ENCODE assay signal across 8 cellular contexts in genomic region chr7:131109757-131110293, GRCh38.
DNase-seq lines count a peak whose midpoint lies in the region; ATAC-seq, FAIRE-seq and TF ChIP-seq lines count a peak whose summit lies in the region.

No MANE protein-coding gene starts in this region.

- TF ChIP-seq POLR2A in K562 (conservative IDR thresholded peaks at IDR 0.05): peak; percentile 85
- peak; percentile 86 to 95 for TF ChIP-seq POLR2A in gastrocnemius medialis (IDR thresholded peaks at IDR 0.05)

- peak overlapping the region; percentile 84 to 99 (median 98) for H3K4me3 Mint-ChIP-seq in CD4-positive, alpha-beta memory T cell

- H3K36me3 Mint-ChIP-seq in CD4-positive, alpha-beta memory T cell: peaks cover 11 to 29% of the 10 kb centered on the region in 2 donors

- peak overlapping the region; percentile 52 to 98 for H3K4me3 ChIP-seq in CD4-positive, alpha-beta memory T cell (ENCODE audit: low read length in 2 of 2)
- H3K4me3 ChIP-seq in K562 (peak overlapping the region; percentile 41), iPS-11a (ENCODE audit: low read depth, low read length) (peak overlapping the region; percentile 65), gastrocnemius medialis (peak overlapping the region; percentile 78 to 97 (median 94))

- peak; percentile 49 for TF ChIP-seq EP300 in K562 (IDR thresholded peaks at IDR 0.05; ENCODE audit: low read length)

- H3K27ac Mint-ChIP-seq in CD4-positive, alpha-beta memory T cell: peak overlapping the region; percentile 95 to 100 (median 99)

- DNase-seq in CD4-positive, alpha-beta memory T cell: peak; percentile 69 to 85 (median 74)
- DNase-seq in NCI-H1105 (lab: John Stamatoyannopoulos, UW) (peak; percentile 66), T1000 (lab: John Stamatoyannopoulos, UW) (peak; percentile 43), K562 (ENCODE audit: extremely low read depth in 1 of 4, low spot score in 3 of 4) (peak; percentile 91 to 96 (median 92)), gastrocnemius medialis (peak; percentile 75 to 87)

- peak overlapping the region; percentile 76 to 93 for H3K9ac ChIP-seq in K562 (ENCODE audit: insufficient read depth in 1 of 2, low read depth in 2 of 2, low read length in 2 of 2)

- peak; percentile 20; a peak in 1 of 4 replicates for TF ChIP-seq RAD21 in K562 (CRISPR knock-in tag; conservative IDR thresholded peaks at IDR 0.05 in 1 of 2, IDR thresholded peaks at IDR 0.05 in 1 of 2)

- peak overlapping the region; percentile 99 for H3K27ac ChIP-seq in CD4-positive, alpha-beta memory T cell (ENCODE audit: low read depth, low read length)
- H3K27ac ChIP-seq in K562 (ENCODE audit: extremely low read depth, low read depth, low read length) (peak overlapping the region; percentile 84), gastrocnemius medialis (peak overlapping the region; percentile 95 to 100 (median 98))

- FAIRE-seq in K562 (lab: Jason Lieb, UNC): no peak

- peaks cover 0 to 1% of the 10 kb centered on the region in 2 donors for H3K27me3 Mint-ChIP-seq in CD4-positive, alpha-beta memory T cell

- peak overlapping the region; percentile 89 for H3K4me2 ChIP-seq in K562 (ENCODE audit: insufficient read depth, low read length)

- H3K9me1 ChIP-seq in K562 (ENCODE audit: control insufficient read depth, insufficient read depth, low read length): no peaks in the 10 kb centered on the region

- H3K4me1 ChIP-seq in CD4-positive, alpha-beta memory T cell (ENCODE audit: insufficient read depth, low read length): peaks cover 38% of the 10 kb centered on the region
- H3K4me1 ChIP-seq in K562 (replicated peaks in 1 of 2; ENCODE audit: control insufficient read depth in 2 of 2, insufficient read depth in 2 of 2, low read length in 2 of 2) (peaks cover 41% of the 10 kb centered on the region in 2 experiments), gastrocnemius medialis (peaks cover 16 to 20% of the 10 kb centered on the region in 2 donors)

- peaks cover 30% of the 10 kb centered on the region for H3K79me2 ChIP-seq in K562 (ENCODE audit: control insufficient read depth, insufficient read depth, low read length)

- no peaks in the 10 kb centered on the region for H3K27me3 ChIP-seq in CD4-positive, alpha-beta memory T cell (ENCODE audit: insufficient read depth, low read length)
- peaks cover 0 to 4% of the 10 kb centered on the region in 2 experiments; a peak in 1 of 5 replicates for H3K27me3 ChIP-seq in K562 (ENCODE audit: control insufficient read depth in 2 of 2, insufficient read depth in 2 of 2, low read length in 2 of 2)
- no peaks in the 10 kb centered on the region for H3K27me3 ChIP-seq in gastrocnemius medialis

- ATAC-seq in GM21390 (IDR thresholded peaks at IDR 0.05; ENCODE audit: unreplicated experiment) (peak; percentile 23), K562 (peak; percentile 74), gastrocnemius medialis (peak; percentile 55 to 68), HG03097 (IDR thresholded peaks at IDR 0.05; ENCODE audit: low FRiP score, unreplicated experiment) (no peak)

- BruUV-seq in K562 (replicated peaks; lab: Mats Ljungman, UMichigan): no TSS peak

- intact Hi-C loops in CD4-positive, alpha-beta memory T cell (cut with micrococcal nuclease): loop anchor here (5.0 to 10.0 kb wide), 5 partner anchors 38 to 148 kb away; no protein-coding TSS in a partner anchor
- intact Hi-C loops in K562 (cut with micrococcal nuclease) (loop anchor here (2.0 kb wide), 1 partner anchor 217 kb away; the partner anchor contains the start of gene MKLN1), gastrocnemius medialis (cut with DNase I; ENCODE audit: low total_unique reads) (loop anchor here (1.0 to 10.0 kb wide), 9 partner anchors 47 to 385 kb away; no protein-coding TSS in a partner anchor)

- no peaks in the 10 kb centered on the region for H3K9me3 ChIP-seq in CD4-positive, alpha-beta memory T cell (ENCODE audit: control insufficient read depth in 1 of 2, low read length in 2 of 2)
- H3K9me3 ChIP-seq in K562 (replicated peaks; ENCODE audit: control insufficient read depth, insufficient read depth, low read depth, low read length) (no peaks in the 10 kb centered on the region), gastrocnemius medialis (no peaks in the 10 kb centered on the region)

- no peaks in the 10 kb centered on the region for H3K36me3 ChIP-seq in CD4-positive, alpha-beta memory T cell (ENCODE audit: insufficient read depth, low read length)
- H3K36me3 ChIP-seq in K562 (ENCODE audit: control insufficient read depth, insufficient read depth, low read length) (no peaks in the 10 kb centered on the region), gastrocnemius medialis (peaks cover 0 to 27% of the 10 kb centered on the region in 2 donors)

- in situ Hi-C loops in K562 (cut with MboI): no loop called here
- in situ Hi-C loops in gastrocnemius medialis (cut with MboI; ENCODE audit: low sequenced_read_pairs in 4 of 4): loop anchor here in 1 of 4 donors (10.0 kb wide), 1 partner anchor 175 kb away; no protein-coding TSS in a partner anchor

- CTCF ChIA-PET in CD4-positive, alpha-beta memory T cell (lab: Charles Lee; ENCODE audit: partially characterized antibody): interaction anchor here (0.8 to 2.0 kb wide), 8 partner anchors 14 to 312 kb away, joined by 3 to 15 read pairs (median 4); no protein-coding TSS in a partner anchor
- CTCF ChIA-PET in K562 (lab: Yijun Ruan, JAX; ENCODE audit: low intra/inter-chr PET ratio): interaction anchor here (0.5 kb wide), 1 partner anchor 601 kb away, joined by 3 read pairs; no protein-coding TSS in a partner anchor

- H2AFZ ChIP-seq in K562 (ENCODE audit: low read depth, low read length): peak overlapping the region; percentile 94

- TF ChIP-seq CTCF in K562 (IDR thresholded peaks at IDR 0.05 in 2 of 3, conservative IDR thresholded peaks at IDR 0.05 in 1 of 3; ENCODE audit: insufficient read depth in 2 of 3, low read depth in 1 of 3, low read length in 3 of 3): no peak
- TF ChIP-seq CTCF in gastrocnemius medialis (IDR thresholded peaks at IDR 0.05 in 4 of 5, conservative IDR thresholded peaks at IDR 0.05 in 1 of 5): no peak

- 1% methylated on average over 28 of the region's 37 CpGs for WGBS in K562 (ENCODE audit: insufficient coverage, low coverage, missing lambda C conversion rate)

- H3K4me1 Mint-ChIP-seq in CD4-positive, alpha-beta memory T cell: peaks cover 30 to 68% (median 37%) of the 10 kb centered on the region in 4 donors

- no peaks in the 10 kb centered on the region for H4K20me1 ChIP-seq in K562 (replicated peaks; ENCODE audit: control insufficient read depth, insufficient read depth, low read length)

- peaks cover 0 to 4% (median 0%) of the 10 kb centered on the region in 8 donors for H3K9me3 Mint-ChIP-seq in CD4-positive, alpha-beta memory T cell

- POLR2A ChIA-PET in CD4-positive, alpha-beta memory T cell (lab: Charles Lee; ENCODE audit: partially characterized antibody): interaction anchor here (0.7 to 9.5 kb wide), 24 partner anchors 10 to 256 kb away, joined by 3 to 176 read pairs (median 4); partner anchors contain the start of gene MKLN1
- POLR2A ChIA-PET in K562 (lab: Yijun Ruan, JAX): interaction anchor here (0.5 to 1.8 kb wide), 14 partner anchors 11 to 406 kb away, joined by 3 to 10 read pairs (median 4); no protein-coding TSS in a partner anchor

TF ChIP-seq in K562, 482 proteins besides CTCF, POLR2A, EP300 and RAD21 (continues in another document):
- TF ChIP-seq HNRNPL (IDR thresholded peaks at IDR 0.05; ENCODE audit: low read depth, low read length) (no peak), PREB (CRISPR knock-in tag; IDR thresholded peaks at IDR 0.05) (no peak), FOXJ2 (tag; IDR thresholded peaks at IDR 0.05) (no peak), CCNT2 (IDR thresholded peaks at IDR 0.05; ENCODE audit: borderline replicate concordance, extremely low read depth, insufficient read length, low read depth, low read length) (peak; percentile 79), ZNF282 (CRISPR knock-in tag; IDR thresholded peaks at IDR 0.05) (no peak), NFXL1 (CRISPR knock-in tag; IDR thresholded peaks at IDR 0.05) (0 out of 2 replicates have a peak, but pooled peaks have one; percentile 31), ZNF644 (tag; IDR thresholded peaks at IDR 0.05; ENCODE audit: low read depth) (0 out of 2 replicates have a peak, but pooled peaks have one; percentile 60), ZNF280B (CRISPR knock-in tag; IDR thresholded peaks at IDR 0.05) (no peak), NR2C1 (IDR thresholded peaks at IDR 0.05) (no peak), NR2C1 (tag; IDR thresholded peaks at IDR 0.05) (no peak), POLR3A (IDR thresholded peaks at IDR 0.05; ENCODE audit: borderline replicate concordance, extremely low read depth, insufficient read depth, insufficient read length) (no peak), PURB (CRISPR knock-in tag; IDR thresholded peaks at IDR 0.05; ENCODE audit: low read depth) (no peak), CC2D1A (IDR thresholded peaks at IDR 0.05) (no peak), SAP30 (IDR thresholded peaks at IDR 0.05; ENCODE audit: borderline replicate concordance, insufficient read depth, low read depth, low read length, poor library complexity, severe bottlenecking) (peak; percentile 50), ZNF79 (CRISPR knock-in tag; IDR thresholded peaks at IDR 0.05; ENCODE audit: low read depth) (no peak), ZNF253 (CRISPR knock-in tag; conservative IDR thresholded peaks at IDR 0.05) (no peak), ZNF507 (tag; conservative IDR thresholded peaks at IDR 0.05) (no peak), BRD9 (IDR thresholded peaks at IDR 0.05; ENCODE audit: low read depth, partially characterized antibody) (peak; percentile 90)

Comparison
In these comparisons a context has a peak if more than half of its experiments do, and no peak if none do; other contexts are left out.
1. H3K4me3 ChIP-seq: peak in every context shown above with its lines; median percentile 94 in gastrocnemius medialis; 75 in CD4-positive, alpha-beta memory T cell; 65 in iPS-11a; 41 in K562.